ENCODE assay signal across 9 cellular contexts in the genomic region with DNA sequence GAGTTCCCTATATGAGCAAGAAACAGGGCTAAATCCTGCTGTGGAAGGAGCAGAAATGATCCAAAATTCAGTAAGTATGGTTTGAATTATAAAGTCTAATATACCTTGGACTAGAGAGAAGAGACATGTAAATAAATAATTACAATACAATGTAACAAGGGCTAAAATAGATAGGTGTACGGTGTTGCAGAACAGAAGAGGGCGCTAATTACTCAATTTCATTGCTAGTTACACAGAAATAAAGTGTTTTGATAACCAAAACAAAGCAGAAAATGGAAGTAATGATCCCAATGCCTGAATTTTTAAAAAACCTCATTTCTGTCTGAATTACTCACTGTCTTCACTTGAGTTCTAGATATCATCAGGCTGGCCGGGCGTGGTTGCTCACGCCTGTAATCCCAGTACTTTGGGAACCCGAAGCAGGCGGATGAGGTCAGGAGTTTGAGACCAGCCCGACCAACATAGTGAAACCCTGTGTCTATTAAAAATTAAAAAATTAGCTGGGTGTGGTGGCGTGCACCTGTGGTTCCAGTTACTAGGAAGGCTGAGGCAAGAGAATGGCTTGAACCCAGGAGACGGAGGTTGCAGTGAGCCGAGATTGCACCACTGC. TPM values are rescaled to one million over a fixed set of nuclear protein-coding genes. Genes with fewer than 3 reads are reported as not detected.
A peak's percentile ranks its signal among the peaks of the same experiment; 100 is the strongest.
DNase-seq lines count a peak whose midpoint lies in the region; ATAC-seq, FAIRE-seq and TF ChIP-seq lines count a peak whose summit lies in the region.
"Had no signal": no experiment of that assay in that cellular context is flagged by ENCODE, and none has a peak within 500 bp of the region (broad histone marks: within the 10 kb centered on the region; RNA-seq: fewer than 3 reads in every experiment).

No MANE protein-coding gene starts in this region.

- no peak for TF ChIP-seq EP300 in GM12878 (IDR thresholded peaks at IDR 0.05; ENCODE audit: borderline replicate concordance in 1 of 2, control insufficient read depth in 1 of 2, low read depth in 2 of 2, low read length in 2 of 2)

- no peaks in the 10 kb centered on the region for H3K4me1 ChIP-seq in GM12878 (ENCODE audit: control insufficient read depth, insufficient read depth, low read length)
- no peaks in the 10 kb centered on the region for H3K4me1 ChIP-seq in pancreas

- ATAC-seq in GM12878 (peak; percentile 81), pancreas (peak in 3 of 4 donors; percentile 57 to 76 (median 73))

- POLR2A ChIA-PET in AG04450 (lab: Yijun Ruan, JAX): no interaction called here
- POLR2A ChIA-PET in GM12878 (lab: Charles Lee): no interaction called here

- H2AFZ ChIP-seq in GM12878 (ENCODE audit: control insufficient read depth, low read depth, low read length): no peak overlapping the region

- intact Hi-C loops in GM12878 (cut with micrococcal nuclease; ENCODE audit: unreplicated experiment): loop anchor here (5.0 kb wide), 2 partner anchors 99 to 119 kb away; a partner anchor contains a TSS
- intact Hi-C loops in pancreas (cut with DNase I): loop anchor here in 1 of 3 donors (10.0 kb wide), 1 partner anchor 112 kb away; no protein-coding TSS in a partner anchor
- intact Hi-C loops in posterior vena cava (cut with DNase I): no loop called here

- WGBS in GM12878 (ENCODE audit: insufficient coverage, insufficient replicate concordance, low lambda C conversion rate, missing lambda C conversion rate): 60% methylated on average over 11 of the region's 11 CpGs
- WGBS in pancreas, 2 donors: 67 to 72% methylated on average over 11 of the region's 11 CpGs

- RAD21 ChIA-PET in GM12878 (lab: Charles Lee; ENCODE audit: unreplicated experiment): no interaction called here

- no peaks in the 10 kb centered on the region for H4K20me1 ChIP-seq in GM12878 (ENCODE audit: control insufficient read depth, insufficient read depth)

- no peak for TF ChIP-seq POLR2A in GM12878 (IDR thresholded peaks at IDR 0.05; ENCODE audit: low read depth, low read length)

- peak; percentile 59; the same call in 1 of the 2 replicates for TF ChIP-seq RAD21 in GM12878 (IDR thresholded peaks at IDR 0.05; ENCODE audit: insufficient read depth, low read depth, low read length)

- no peaks in the 10 kb centered on the region for H3K36me3 ChIP-seq in GM12878 (ENCODE audit: control insufficient read depth in 2 of 2, insufficient read depth in 2 of 2, low read length in 1 of 2)
- H3K36me3 ChIP-seq in pancreas: no peaks in the 10 kb centered on the region

- BruUV-seq in GM12878 (replicated peaks; lab: Mats Ljungman, UMichigan): no TSS peak

- peak; percentile 45 for TF ChIP-seq CTCF in AG04450 (IDR thresholded peaks at IDR 0.05; ENCODE audit: low read depth, low read length)
- peak; percentile 48 for TF ChIP-seq CTCF in GM12873 (IDR thresholded peaks at IDR 0.05; ENCODE audit: insufficient read depth, low read depth, low read length, missing control alignments)
- peak; percentile 36 to 51 (median 42); a peak in 3 of 6 replicates for TF ChIP-seq CTCF in GM12878 (IDR thresholded peaks at IDR 0.05 in 2 of 3, conservative IDR thresholded peaks at IDR 0.05 in 1 of 3; ENCODE audit: control insufficient read depth in 2 of 3, extremely low read depth in 1 of 3, insufficient read depth in 1 of 3, low read depth in 3 of 3, low read length in 3 of 3)
- peak in 2 of 4 donors; percentile 18 to 24 for TF ChIP-seq CTCF in pancreas (IDR thresholded peaks at IDR 0.05)

- H3K9ac ChIP-seq in GM12878 (ENCODE audit: control insufficient read depth, insufficient read depth, low read length): no peak overlapping the region

- no peak overlapping the region for H3K4me2 ChIP-seq in GM12878 (ENCODE audit: control insufficient read depth, insufficient read depth)

- H3K4me3 ChIP-seq in AG04450 (ENCODE audit: low read depth, low read length) (no peak overlapping the region), GM12878 (no peak overlapping the region), pancreas (no peak overlapping the region)

- no peak for DNase-seq in AG04450 (ENCODE audit: low read depth, low spot score)
- peak; percentile 63 for DNase-seq in NCI-H146 (lab: John Stamatoyannopoulos, UW)
- DNase-seq in GM12878 (ENCODE audit: low read depth, low spot score): no peak
- no peak for DNase-seq in pancreas
- no peak for DNase-seq in posterior vena cava (ENCODE audit: low spot score)
- no peak for DNase-seq in HuH-7.5 (ENCODE audit: low spot score)
- no peak for DNase-seq in amygdala (lab: John Stamatoyannopoulos, UW)

- H3K27me3 ChIP-seq in AG04450 (ENCODE audit: control insufficient read depth, insufficient read depth, low read length) (peaks cover under 1% of the 10 kb centered on the region), GM12878 (replicated peaks in 1 of 2; ENCODE audit: control insufficient read depth in 2 of 2, insufficient read depth in 2 of 2, low read length in 1 of 2) (no peaks in the 10 kb centered on the region), pancreas (no peaks in the 10 kb centered on the region)

- SMC1A ChIA-PET in GM12878 (lab: Charles Lee; ENCODE audit: uncharacterized antibody, unreplicated experiment): no interaction called here

- H3K27ac ChIP-seq in AG04450 (ENCODE audit: low read depth, low read length): no peak overlapping the region
- no peak overlapping the region for H3K27ac ChIP-seq in GM12878 (ENCODE audit: control insufficient read depth, insufficient read depth)
- H3K27ac ChIP-seq in pancreas: no peak overlapping the region

- no peaks in the 10 kb centered on the region for H3K79me2 ChIP-seq in GM12878 (ENCODE audit: control insufficient read depth, insufficient read depth, low read length)

- no peaks in the 10 kb centered on the region for H3K9me3 ChIP-seq in AG04450 (ENCODE audit: control insufficient read depth, insufficient read depth, low read length)
- H3K9me3 ChIP-seq in GM12878 (replicated peaks; ENCODE audit: control insufficient read depth, insufficient read depth, low read length): no peaks in the 10 kb centered on the region
- H3K9me3 ChIP-seq in pancreas: no peaks in the 10 kb centered on the region

- CTCF ChIA-PET in AG04450 (lab: Charles Lee): no interaction called here
- CTCF ChIA-PET in GM12878 (lab: Yijun Ruan, JAX): interaction anchor here (1.3 to 4.0 kb wide), 3 partner anchors 41 to 53 kb away, joined by 3 to 19 read pairs (median 15); a partner anchor contains a TSS

- in situ Hi-C loops in GM12878 (cut with MboI): no loop called here

- FAIRE-seq in GM12878 (lab: Jason Lieb, UNC) (no peak), pancreas (lab: Jason Lieb, UNC) (no peak)
- FAIRE-seq: colon had no signal

RNA-seq across cellular contexts. Expression of a gene that starts 8.3 kb away (rescaled TPM):
- polyA plus RNA-seq in AG04450 (2011; rRNA removed): 0.04 TPM in 1 of 2 replicates, not detected in the other
- polyA minus RNA-seq in AG04450 (2011; rRNA and poly(A)+ RNA removed): 0.14 TPM in 1 of 2 replicates, not detected in the other
- 0.10 TPM in 1 of 2 replicates, not detected in the other for total RNA-seq in GM12878 (2013; cell fraction: nucleolus; rRNA removed)
- 0.05 TPM in 1 of 2 replicates, not detected in the other for total RNA-seq in GM12878 (2014; rRNA removed)
- 0.04 and 0.09 TPM in 2 replicates for total RNA-seq in GM12878 (2014; rRNA removed; fragmentation: Illumina TruSeq; extraction: Trizol)
- total RNA-seq in GM12878 (2021): 0.03 and 0.05 TPM in 2 replicates
- polyA plus RNA-seq in GM12878 (2011; ENCODE audit: low read depth): not detected
- 0.22 and 0.24 TPM in 2 replicates for polyA plus RNA-seq in GM12878 (2011; rRNA removed)
- 0.10 and 0.28 TPM in 2 replicates for polyA plus RNA-seq in GM12878 (2011; cell fraction: cytosol; rRNA removed)
- 0.16 and 0.18 TPM in 2 replicates for polyA plus RNA-seq in GM12878 (2011; cell fraction: nucleus; rRNA removed)
- not detected in 2 replicates for polyA plus RNA-seq in GM12878 (2012)
- polyA plus RNA-seq in GM12878 (2014; fragmentation: Illumina TruSeq; extraction: Trizol): 0.03 and 0.06 TPM in 2 replicates
- not detected for polyA plus RNA-seq in GM12878 (2014; fragmentation: Nextera tagmentation; extraction: Ambion mirVana)
- 0.05 TPM in 1 of 2 replicates, not detected in the other for polyA plus RNA-seq in GM12878 (2014; rRNA removed)
- under 1 TPM in 1 of 2 experiments, not detected in 1; 0.03 TPM for polyA plus RNA-seq in GM12878 (2016; fragmentation: Nextera tagmentation; extraction: Ambion mirVana)
- polyA minus RNA-seq in GM12878 (2011; rRNA and poly(A)+ RNA removed): 0.57 and 0.73 TPM in 2 replicates
- 0.21 TPM in 1 of 2 replicates, not detected in the other for polyA minus RNA-seq in GM12878 (2011; cell fraction: cytosol; rRNA and poly(A)+ RNA removed)
- polyA minus RNA-seq in GM12878 (2011; cell fraction: nucleus; rRNA and poly(A)+ RNA removed): 0.48 and 0.60 TPM in 2 replicates
- total RNA-seq in pancreas: 1 to 10 TPM; 1.6 to 4.4 (median 2.4) TPM
- 1 to 10 TPM in 1 of 2 donors, under 1 TPM in 1; 0.91 to 2.3 TPM for polyA plus RNA-seq in pancreas
- under 1 TPM in 1 of 2 donors, not detected in 1; 0.05 TPM for total RNA-seq in posterior vena cava

RNA-seq across cellular contexts. Expression of a gene that starts 52.9 kb away (rescaled TPM):
- 2.5 and 2.9 TPM in 2 replicates for polyA plus RNA-seq in AG04450 (2011; rRNA removed)
- 0.37 and 1.2 TPM in 2 replicates for polyA minus RNA-seq in AG04450 (2011; rRNA and poly(A)+ RNA removed)
- 0.86 and 1.0 TPM in 2 replicates for total RNA-seq in GM12878 (2013; cell fraction: nucleolus; rRNA removed)
- total RNA-seq in GM12878 (2014; rRNA removed): 0.62 and 0.87 TPM in 2 replicates
- 0.89 and 1.2 TPM in 2 replicates for total RNA-seq in GM12878 (2014; rRNA removed; fragmentation: Illumina TruSeq; extraction: Trizol)
- 0.59 and 0.98 TPM in 2 replicates for total RNA-seq in GM12878 (2021)
- 0.88 TPM for polyA plus RNA-seq in GM12878 (2011; ENCODE audit: low read depth)
- 1.1 and 1.9 TPM in 2 replicates for polyA plus RNA-seq in GM12878 (2011; rRNA removed)
- 0.60 and 1.2 TPM in 2 replicates for polyA plus RNA-seq in GM12878 (2011; cell fraction: cytosol; rRNA removed)
- 0.34 and 0.35 TPM in 2 replicates for polyA plus RNA-seq in GM12878 (2011; cell fraction: nucleus; rRNA removed)
- 0.76 and 1.2 TPM in 2 replicates for polyA plus RNA-seq in GM12878 (2012)
- polyA plus RNA-seq in GM12878 (2014; fragmentation: Illumina TruSeq; extraction: Trizol): 1.4 and 1.6 TPM in 2 replicates
- 1 to 10 TPM in 1 of 2 experiments, under 1 TPM in 1; 0.35 to 1.7 TPM for polyA plus RNA-seq in GM12878 (2014; fragmentation: Nextera tagmentation; extraction: Ambion mirVana)
- 0.60 and 0.90 TPM in 2 replicates for polyA plus RNA-seq in GM12878 (2014; rRNA removed)
- polyA plus RNA-seq in GM12878 (2016; fragmentation: Nextera tagmentation; extraction: Ambion mirVana): under 1 TPM; 0.82 to 0.99 TPM
- polyA minus RNA-seq in GM12878 (2011; rRNA and poly(A)+ RNA removed): 0.21 and 0.37 TPM in 2 replicates
- not detected in 2 replicates for polyA minus RNA-seq in GM12878 (2011; cell fraction: cytosol; rRNA and poly(A)+ RNA removed)
- polyA minus RNA-seq in GM12878 (2011; cell fraction: nucleus; rRNA and poly(A)+ RNA removed): 0.29 TPM in 1 of 2 replicates, not detected in the other
- 1 to 10 TPM; 1.7 to 3.9 (median 3.3) TPM for total RNA-seq in pancreas
- 1 to 10 TPM; 1.5 to 5.7 TPM for polyA plus RNA-seq in pancreas
- 1 to 10 TPM; 3.0 to 3.7 TPM for total RNA-seq in posterior vena cava
